In the genomic region with DNA sequence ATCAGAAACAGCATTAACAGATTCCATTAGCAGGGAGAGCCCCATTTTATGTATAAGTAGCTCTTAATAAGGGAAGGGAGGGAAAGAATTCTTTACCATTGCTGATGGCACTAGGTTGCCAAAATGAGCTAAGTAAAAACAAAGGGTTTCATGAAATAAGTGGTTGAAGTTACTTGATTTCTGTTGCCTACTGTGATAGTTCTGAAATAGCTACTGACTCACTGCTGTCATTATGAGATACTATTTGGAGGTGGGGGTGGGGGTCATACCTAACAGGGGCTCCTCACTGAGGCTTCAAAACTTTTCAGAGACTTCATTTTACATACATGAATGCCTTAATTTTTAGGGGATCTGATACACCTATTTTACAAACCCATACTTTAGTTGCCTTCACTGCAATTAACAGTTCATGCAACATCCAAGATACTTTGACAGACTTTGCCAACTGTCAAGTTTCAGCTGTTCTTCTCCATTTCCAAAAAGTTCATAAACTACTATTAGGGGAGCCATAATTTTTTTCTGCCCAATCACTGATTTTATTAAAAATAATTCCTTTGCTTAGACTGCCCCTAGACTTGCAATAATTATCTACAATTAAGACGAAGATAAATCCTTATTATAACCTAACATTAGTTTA, we compare ENCODE assay signal across 23 cellular contexts. TPM values are rescaled to one million over a fixed set of nuclear protein-coding genes. Genes with fewer than 3 reads are reported as not detected.
DNase-seq lines count a peak whose midpoint lies in the region; ATAC-seq and TF ChIP-seq lines count a peak whose summit lies in the region.
"Had no signal": no experiment of that assay in that cellular context is flagged by ENCODE, and none has a peak within 500 bp of the region (broad histone marks: within the 10 kb centered on the region; RNA-seq: fewer than 3 reads in every experiment).

No MANE protein-coding gene starts in this region.

- peaks cover 89% of the 10 kb centered on the region for H3K79me2 ChIP-seq in PC-9 (ENCODE audit: low read depth)
- peaks cover 71% of the 10 kb centered on the region for H3K79me2 ChIP-seq in hepatocyte

- no peaks in the 10 kb centered on the region for H3K36me3 ChIP-seq in heart left ventricle
- H3K36me3 ChIP-seq in PC-9 (ENCODE audit: low read depth), result no peaks in the 10 kb centered on the region
- H3K36me3 ChIP-seq in hepatocyte (replicated peaks; ENCODE audit: insufficient read depth, low read depth), result no peaks in the 10 kb centered on the region
- no peaks in the 10 kb centered on the region for H3K36me3 ChIP-seq in thyroid gland
- no peaks in the 10 kb centered on the region for H3K36me3 ChIP-seq in ascending aorta
- H3K36me3 ChIP-seq: tibial artery had no signal

- BruUV-seq in PC-9 (replicated peaks; lab: Mats Ljungman, UMichigan), result no TSS peak

- peak overlapping the region; percentile 23 to 99 (median 96) for H3K27ac ChIP-seq in heart left ventricle
- H3K27ac ChIP-seq in PC-9, result no peak overlapping the region
- no peak overlapping the region for H3K27ac ChIP-seq in hepatocyte
- H3K27ac ChIP-seq in thyroid gland, result peak overlapping the region in 2 of 3 donors; percentile 37 to 59
- H3K27ac ChIP-seq in ascending aorta, result no peak overlapping the region
- H3K27ac ChIP-seq: GM23248, tibial artery had no signal

- H3K4me3 ChIP-seq in heart left ventricle (peak overlapping the region in 9 of 12 donors; percentile 77 to 95 (median 88)), PC-9 (peak overlapping the region; percentile 4; the same call in 1 of the 2 replicates), hepatocyte (no peak overlapping the region), thyroid gland (replicated peaks in 1 of 3) (no peak overlapping the region), ascending aorta (no peak overlapping the region)
- H3K4me3 ChIP-seq: GM23248, tibial artery had no signal

- H4K20me1 ChIP-seq in PC-9 (ENCODE audit: insufficient read depth) (0 out of 2 replicates have a peak, but pooled peaks cover 7% of the 10 kb centered on the region), hepatocyte (ENCODE audit: insufficient read depth, poor library complexity, severe bottlenecking) (no peaks in the 10 kb centered on the region)

- peaks cover 20% of the 10 kb centered on the region; the same call in 1 of the 2 replicates for H3F3A ChIP-seq in PC-9 (ENCODE audit: insufficient read depth, low read depth)

- peak in 1 of 4 donors; percentile 41 for ATAC-seq in heart left ventricle
- no peak for ATAC-seq in left ventricle myocardium superior
- ATAC-seq in GM18520 (IDR thresholded peaks at IDR 0.05; ENCODE audit: unreplicated experiment), result no peak
- ATAC-seq in GM19035 (IDR thresholded peaks at IDR 0.05; ENCODE audit: unreplicated experiment), result no peak
- ATAC-seq: activated naive CD8-positive, alpha-beta T cell treated with anti-CD3 and anti-CD28 coated beads, Interleukin-2, amount 50 U/mL, for 24 hours; activated T-helper 17 cell treated with anti-CD3 and anti-CD28 coated beads, Interleukin-2, amount 50 U/mL, for 72 hours had no signal

- POLR2A ChIA-PET in PC-9 (lab: Charles Lee; ENCODE audit: unreplicated experiment), result no interaction called here

- DNase-seq in heart left ventricle (no peak), left ventricle myocardium superior (no peak), PC-9 (no peak), hepatocyte (ENCODE audit: low spot score) (no peak), thyroid gland (no peak), ascending aorta (ENCODE audit: low spot score in 2 of 2) (no peak)
- DNase-seq: activated CD4-positive, CD25-positive, alpha-beta regulatory T cell treated with anti-CD3 and anti-CD28 coated beads, Interleukin-2, amount 50 U/mL, for 72 hours; activated naive CD8-positive, alpha-beta T cell treated with anti-CD3 and anti-CD28 coated beads, Interleukin-2, amount 50 U/mL, for 24 hours; CD4-positive, CD25-positive, alpha-beta regulatory T cell; central memory CD4-positive, alpha-beta T cell; effector CD8-positive, alpha-beta T cell; GM23248; head of caudate nucleus; islet precursor cell; mesendoderm; NCI-H1048; NCI-H2029 treated with DMSO at 0.1 percent for 48 hours; stimulated activated naive CD4-positive, alpha-beta T cell; T1000; tibial artery had no signal

- peaks cover 0 to 21% (median 7%) of the 10 kb centered on the region in 12 donors for H3K4me1 ChIP-seq in heart left ventricle
- peaks cover 60% of the 10 kb centered on the region for H3K4me1 ChIP-seq in PC-9 (replicated peaks; ENCODE audit: insufficient read depth)
- peaks cover 10% of the 10 kb centered on the region for H3K4me1 ChIP-seq in hepatocyte (ENCODE audit: insufficient read depth)
- peaks cover 30 to 41% of the 10 kb centered on the region in 2 donors for H3K4me1 ChIP-seq in thyroid gland
- H3K4me1 ChIP-seq in ascending aorta, result peaks cover 0 to 2% of the 10 kb centered on the region in 2 donors

- TF ChIP-seq CTCF in heart left ventricle (IDR thresholded peaks at IDR 0.05) (no peak), PC-9 (conservative IDR thresholded peaks at IDR 0.05) (no peak), hepatocyte (IDR thresholded peaks at IDR 0.05; ENCODE audit: poor library complexity) (no peak), thyroid gland (IDR thresholded peaks at IDR 0.05) (no peak), ascending aorta (IDR thresholded peaks at IDR 0.05) (no peak)

- intact Hi-C loops in heart left ventricle (cut with DNase I), result no loop called here
- intact Hi-C loops in left ventricle myocardium superior (cut with micrococcal nuclease), result no loop called here
- intact Hi-C loops in PC-9 (cut with micrococcal nuclease; ENCODE audit: unreplicated experiment), result loop anchor here (1.0 kb wide), 1 partner anchor 48 kb away; no protein-coding TSS in a partner anchor
- intact Hi-C loops in thyroid gland (cut with DNase I), result no loop called here
- intact Hi-C loops in ascending aorta (cut with DNase I), result no loop called here

- H3K4me2 ChIP-seq in PC-9 (peak overlapping the region; percentile 82), hepatocyte (peak overlapping the region; percentile 90)

- CTCF ChIA-PET in PC-9 (lab: Charles Lee), result interaction anchor here (0.5 to 0.6 kb wide), 2 partner anchors 234 to 582 kb away, joined by 3 to 4 read pairs; no protein-coding TSS in a partner anchor

- H3K9me3 ChIP-seq in heart left ventricle (no peaks in the 10 kb centered on the region), PC-9 (ENCODE audit: insufficient read depth, low read depth) (no peaks in the 10 kb centered on the region), hepatocyte (ENCODE audit: low read depth) (no peaks in the 10 kb centered on the region), thyroid gland (no peaks in the 10 kb centered on the region), ascending aorta (no peaks in the 10 kb centered on the region)
- H3K9me3 ChIP-seq: tibial artery had no signal

- H3K9me2 ChIP-seq in PC-9 (ENCODE audit: insufficient read depth) (no peaks in the 10 kb centered on the region), hepatocyte (replicated peaks; ENCODE audit: insufficient read depth) (no peaks in the 10 kb centered on the region)

- TF ChIP-seq POLR2A in heart left ventricle (IDR thresholded peaks at IDR 0.05) (no peak), thyroid gland (IDR thresholded peaks at IDR 0.05) (no peak)

- 50 to 62% (median 55%) methylated on average over 1 of the region's 1 CpG for WGBS in heart left ventricle, 4 donors
- 86% methylated on average over 1 of the region's 1 CpG for WGBS in hepatocyte (ENCODE audit: low lambda C conversion rate, missing lambda C conversion rate)
- 92 to 94% methylated on average over 1 of the region's 1 CpG for WGBS in thyroid gland, 2 donors

- no peak overlapping the region for H2AFZ ChIP-seq in PC-9
- H2AFZ ChIP-seq in hepatocyte, result no peak overlapping the region
- H2AFZ ChIP-seq: GM23248 had no signal

- peaks cover 0 to 34% (median 0%) of the 10 kb centered on the region in 9 donors for H3K27me3 ChIP-seq in heart left ventricle
- no peaks in the 10 kb centered on the region for H3K27me3 ChIP-seq in PC-9 (ENCODE audit: insufficient read depth, low read depth)
- no peaks in the 10 kb centered on the region for H3K27me3 ChIP-seq in hepatocyte
- no peaks in the 10 kb centered on the region for H3K27me3 ChIP-seq in thyroid gland
- no peaks in the 10 kb centered on the region for H3K27me3 ChIP-seq in ascending aorta
- H3K27me3 ChIP-seq: tibial artery had no signal

RNA-seq across cellular contexts. Expression of gene HOMER1, which starts 4.6 kb away (rescaled TPM):
- 10 to 100 TPM; 30.6 to 83.5 (median 62.3) TPM for total RNA-seq in heart left ventricle
- 10 to 100 TPM; 12.1 to 18.1 TPM for polyA plus RNA-seq in heart left ventricle
- 59.5 TPM for total RNA-seq in left ventricle myocardium superior
- 9.0 and 12.5 TPM in 2 replicates for total RNA-seq in PC-9 (2021)
- 13.3 and 14.2 TPM in 2 replicates for total RNA-seq in hepatocyte
- polyA plus RNA-seq in hepatocyte, result 9.8 and 12.0 TPM in 2 replicates
- 10 to 100 TPM; 26.1 to 42.9 (median 37.9) TPM for total RNA-seq in thyroid gland
- 2.3 TPM for total RNA-seq in ascending aorta

Comparison
In these comparisons a context has a peak if more than half of its experiments do, and no peak if none do; other contexts are left out.
1. H3K27ac ChIP-seq: peak in heart left ventricle (12 of 12) and thyroid gland (2 of 3); none in PC-9 (single experiment), hepatocyte (single experiment) and ascending aorta (0 of 2).
2. H3K4me3 ChIP-seq: peak in heart left ventricle (9 of 12) and PC-9 (single experiment); none in hepatocyte (single experiment), thyroid gland (0 of 3) and ascending aorta (0 of 2).